Comparison of ENCODE assay signal across 26 cellular contexts in genomic region chr21:21000576-21001175, GRCh38. TPM values are rescaled to one million over a fixed set of nuclear protein-coding genes. Genes with fewer than 3 reads are reported as not detected.
DNase-seq lines count a peak whose midpoint lies in the region; ATAC-seq and TF ChIP-seq lines count a peak whose summit lies in the region.
"Had no signal": no experiment of that assay in that cellular context is flagged by ENCODE, and none has a peak within 500 bp of the region (broad histone marks: within the 10 kb centered on the region; RNA-seq: fewer than 3 reads in every experiment).

No MANE protein-coding gene starts in this region.

- no peak for TF ChIP-seq EP300 in gastroesophageal sphincter (IDR thresholded peaks at IDR 0.05)

- TF ChIP-seq POLR2A in gastroesophageal sphincter (IDR thresholded peaks at IDR 0.05): no peak

- H3K9me3 ChIP-seq in gastroesophageal sphincter: no peaks in the 10 kb centered on the region
- H3K9me3 ChIP-seq: ascending aorta, lower lobe of right lung, prostate gland, testis had no signal

- peak overlapping the region; percentile 0; the same call in 1 of the 2 replicates for H3K27ac ChIP-seq in VCaP
- H3K27ac ChIP-seq in layer of hippocampus (ENCODE audit: low read depth, low read length): peak overlapping the region; percentile 27
- no peak overlapping the region for H3K27ac ChIP-seq in gastroesophageal sphincter
- H3K27ac ChIP-seq: ascending aorta, lower lobe of right lung, neural progenitor cell, prostate gland, testis had no signal

- H3K4me3 ChIP-seq in gastroesophageal sphincter: no peak overlapping the region
- H3K4me3 ChIP-seq: ascending aorta, K562, lower lobe of right lung, neural progenitor cell, prostate gland, testis had no signal

- ATAC-seq in HG02970 (IDR thresholded peaks at IDR 0.05; ENCODE audit: low FRiP score, unreplicated experiment): no peak
- ATAC-seq in gastroesophageal sphincter: no peak
- ATAC-seq: activated CD4-positive, CD25-positive, alpha-beta regulatory T cell treated with anti-CD3 and anti-CD28 coated beads, Interleukin-2, amount 50 U/mL, for 24 hours; K562; lower lobe of right lung; stimulated activated naive B cell treated with anti-CD40 and anti-IgM and Interleukin-4, amounts not matched to agents 10 μg/mL and 1 μg/mL and 100 μg/mL, for 72 hours had no signal

- H3K4me1 ChIP-seq in gastroesophageal sphincter: peaks cover 0 to 25% (median 10%) of the 10 kb centered on the region in 3 donors
- H3K4me1 ChIP-seq: prostate gland had no signal

- DNase-seq in NCI-H69 (lab: John Stamatoyannopoulos, UW) (peak; percentile 73), retina (peak; percentile 12), amniotic stem cell (lab: John Stamatoyannopoulos, UW) (no peak)
- DNase-seq: activated CD4-positive, alpha-beta memory T cell treated with anti-CD3 and anti-CD28 coated beads, Interleukin-2, amount 10 ng/mL, durations not matched to agents 7 days and 5 days; activated CD8-positive, alpha-beta memory T cell treated with anti-CD3 and anti-CD28 coated beads, Interleukin-2, amount 50 U/mL, for 48 hours; central memory CD4-positive, alpha-beta T cell; DND-41; HCEC 1CT; lower lobe of right lung; NCI-H1417; NCI-H2029 treated with DMSO at 0.1 percent for 48 hours; stimulated activated CD4-positive, alpha-beta T cell treated with anti-CD3 and anti-CD28 coated beads, Interleukin-15, amount 100 ng/mL, for 24 hours; stimulated activated naive B cell treated with anti-CD40 and anti-IgM and Interleukin-4, amounts not matched to agents 10 μg/mL and 1 μg/mL and 100 μg/mL, for 72 hours; SW 1271; testis had no signal

- WGBS in gastroesophageal sphincter (ENCODE audit: low coverage in 1 of 2), 2 donors: 36 to 38% methylated on average over 3 of the region's 3 CpGs

- TF ChIP-seq CTCF in VCaP (conservative IDR thresholded peaks at IDR 0.05) (no peak), gastroesophageal sphincter (IDR thresholded peaks at IDR 0.05) (no peak)

- H3K27me3 ChIP-seq in layer of hippocampus (ENCODE audit: control insufficient read depth, insufficient read depth, low read length) (no peaks in the 10 kb centered on the region), gastroesophageal sphincter (peaks cover 16% of the 10 kb centered on the region)
- H3K27me3 ChIP-seq: ascending aorta, testis had no signal

- H3K36me3 ChIP-seq in gastroesophageal sphincter: no peaks in the 10 kb centered on the region
- H3K36me3 ChIP-seq: ascending aorta, lower lobe of right lung, neural progenitor cell, prostate gland had no signal

RNA-seq across cellular contexts. Expression of gene NCAM2, which starts 2.5 kb away (rescaled TPM):
- 1 to 10 TPM; 3.2 to 9.1 (median 4.6) TPM for total RNA-seq in gastroesophageal sphincter
- total RNA-seq: activated CD4-positive, alpha-beta memory T cell treated with anti-CD3 and anti-CD28 coated beads, Interleukin-2, amount 10 ng/mL, durations not matched to agents 7 days and 5 days; MCF 10A; OCI-LY7 had no signal

Comparison
In these comparisons a context has a peak if more than half of its experiments do, and no peak if none do; other contexts are left out.
1. H3K27ac ChIP-seq: peak in VCaP (single experiment) and layer of hippocampus (single experiment); none in gastroesophageal sphincter (0 of 4).